Comparison of ENCODE assay signal across 10 cellular contexts in the genomic region with DNA sequence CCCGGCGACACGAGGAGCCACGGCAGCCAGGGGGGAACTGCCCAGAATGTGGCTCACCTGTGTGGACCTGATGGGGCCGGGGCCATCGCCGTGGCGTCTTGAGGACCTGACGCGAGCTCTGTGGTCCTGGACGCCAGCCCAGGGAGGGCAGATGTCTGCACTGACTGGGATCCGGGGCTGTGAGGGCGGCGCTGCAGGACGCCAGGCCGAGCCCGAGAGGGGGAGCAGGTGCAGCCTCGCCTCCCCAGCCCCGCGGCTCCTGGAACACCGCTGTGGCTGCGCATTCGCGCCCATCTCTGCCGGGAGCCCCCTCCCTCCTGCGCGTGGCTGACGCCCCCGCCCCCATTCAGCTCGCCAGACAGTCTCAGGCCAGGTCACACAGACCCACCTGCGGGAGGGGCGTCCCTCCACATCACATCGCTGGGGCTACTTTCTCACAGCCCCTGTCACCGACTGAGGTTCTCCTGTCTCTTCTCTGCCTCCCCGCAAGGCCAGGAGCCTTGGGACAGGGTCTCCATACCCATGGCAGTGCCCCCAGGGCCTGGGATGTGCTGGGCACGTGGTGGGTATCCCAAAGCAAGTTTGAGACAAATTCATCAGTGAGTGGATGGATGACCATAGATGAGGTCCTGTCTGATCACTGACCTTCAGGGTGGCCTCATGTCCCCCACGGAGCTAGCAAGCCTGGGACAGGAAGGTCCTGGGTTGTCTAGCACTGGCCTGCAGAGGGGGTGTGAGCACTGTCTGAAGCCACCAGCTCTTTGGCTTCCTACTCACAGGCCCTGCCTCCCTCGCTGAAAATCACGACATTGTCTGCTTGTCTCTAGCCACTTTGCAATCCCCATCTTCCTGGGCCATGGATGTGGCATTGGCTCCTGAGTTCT. TPM values are rescaled to one million over a fixed set of nuclear protein-coding genes. Genes with fewer than 3 reads are reported as not detected.
DNase-seq lines count a peak whose midpoint lies in the region; ATAC-seq and TF ChIP-seq lines count a peak whose summit lies in the region.
"Had no signal": no experiment of that assay in that cellular context is flagged by ENCODE, and none has a peak within 500 bp of the region (broad histone marks: within the 10 kb centered on the region; RNA-seq: fewer than 3 reads in every experiment).

No MANE protein-coding gene starts in this region.

- no peak overlapping the region for H3K4ac ChIP-seq in trophoblast cell (ENCODE audit: low read depth, low read length)

- no peak overlapping the region for H3K4me3 ChIP-seq in BE2C (ENCODE audit: low read depth, low read length)
- peak overlapping the region; percentile 17 for H3K4me3 ChIP-seq in HL-60 (replicated peaks; ENCODE audit: insufficient read depth, low read length)
- H3K4me3 ChIP-seq in adrenal gland: no peak overlapping the region
- H3K4me3 ChIP-seq in right lobe of liver: no peak overlapping the region
- H3K4me3 ChIP-seq in trophoblast cell (ENCODE audit: low read depth, low read length): no peak overlapping the region

- no peak overlapping the region for H2BK120ac ChIP-seq in trophoblast cell (ENCODE audit: insufficient read depth, low read length, poor library complexity)

- 32 to 69% (median 48%) methylated on average over 3 to 39 of the region's 39 CpGs for WGBS in adrenal gland, 4 donors
- 57% methylated on average over 3 of the region's 39 CpGs for WGBS in right lobe of liver (ENCODE audit: insufficient coverage, low coverage, low lambda C conversion rate, missing lambda C conversion rate)
- WGBS in trophoblast cell (ENCODE audit: extremely low coverage, insufficient coverage, insufficient read length): no CpG with 5 or more reads among the region's 39 CpGs

- peaks cover 15% of the 10 kb centered on the region for H3K27me3 Mint-ChIP-seq in T-helper 17 cell

- H3K79me2 ChIP-seq in trophoblast cell (ENCODE audit: control insufficient read depth, insufficient read depth, low read length, poor library complexity): no peaks in the 10 kb centered on the region

- H3K36me3 ChIP-seq in BE2C: no peaks in the 10 kb centered on the region
- H3K36me3 ChIP-seq in adrenal gland (replicated peaks in 1 of 2): no peaks in the 10 kb centered on the region
- no peaks in the 10 kb centered on the region for H3K36me3 ChIP-seq in right lobe of liver
- H3K36me3 ChIP-seq in trophoblast cell (ENCODE audit: control insufficient read depth in 1 of 2, insufficient read depth in 2 of 2, low read length in 2 of 2): no peaks in the 10 kb centered on the region

- no peak overlapping the region for H3K4me3 Mint-ChIP-seq in T-helper 17 cell

- intact Hi-C loops in adrenal gland (cut with DNase I): no loop called here
- intact Hi-C loops in right lobe of liver (cut with DNase I): no loop called here

- no peak overlapping the region for H3K18ac ChIP-seq in trophoblast cell (ENCODE audit: low read length)

- H3K9me3 ChIP-seq in BE2C (no peaks in the 10 kb centered on the region; the same call in 1 of the 2 replicates), adrenal gland (replicated peaks in 1 of 3) (no peaks in the 10 kb centered on the region), right lobe of liver (no peaks in the 10 kb centered on the region), T-helper 17 cell (ENCODE audit: control insufficient read depth, low read length, poor library complexity, severe bottlenecking) (no peaks in the 10 kb centered on the region), trophoblast cell (ENCODE audit: insufficient read depth, low read depth, low read length) (no peaks in the 10 kb centered on the region)

- no peaks in the 10 kb centered on the region for H3K4me1 ChIP-seq in BE2C
- H3K4me1 ChIP-seq in adrenal gland (replicated peaks in 1 of 2): no peaks in the 10 kb centered on the region
- no peaks in the 10 kb centered on the region for H3K4me1 ChIP-seq in right lobe of liver
- no peaks in the 10 kb centered on the region for H3K4me1 ChIP-seq in trophoblast cell (ENCODE audit: control insufficient read depth in 1 of 2, insufficient read depth in 2 of 2, low read length in 2 of 2)

- no peak overlapping the region for H3K23ac ChIP-seq in trophoblast cell (ENCODE audit: low read length)

- H2BK5ac ChIP-seq in trophoblast cell (ENCODE audit: low read depth, low read length, poor library complexity): no peak overlapping the region

- no peak for DNase-seq in BE2C
- peak in 1 of 2 experiments; percentile 43 for DNase-seq in HL-60 (ENCODE audit: low read depth in 1 of 2, low spot score in 1 of 2)
- peak in 2 of 7 donors; percentile 33 to 54 for DNase-seq in adrenal gland
- peak in 1 of 3 donors; percentile 48 for DNase-seq in right lobe of liver
- no peak for DNase-seq in T-helper 17 cell
- no peak for DNase-seq in stimulated activated CD4-positive, alpha-beta T cell treated with anti-CD3 and anti-CD28 coated beads, Interleukin-1b, Interleukin-23, amount 100 ng/mL, for 48 hours
- no peak for DNase-seq in trophoblast cell
- DNase-seq: activated T-cell treated with anti-CD3 and anti-CD28 coated beads, Interleukin-2, amount 50 U/mL, for 48 hours had no signal

- TF ChIP-seq CTCF in BE2C (IDR thresholded peaks at IDR 0.05; ENCODE audit: low read depth, low read length) (peak; percentile 42), HL-60 (IDR thresholded peaks at IDR 0.05; ENCODE audit: insufficient read depth, low read length) (no peak), adrenal gland (IDR thresholded peaks at IDR 0.05) (peak in 4 of 6 experiments; percentile 15 to 25 (median 19)), right lobe of liver (IDR thresholded peaks at IDR 0.05) (peak in 1 of 4 donors; percentile 5)

- H3K27me3 ChIP-seq in BE2C (peaks cover 22% of the 10 kb centered on the region), HL-60 (ENCODE audit: insufficient read depth, poor library complexity, severe bottlenecking) (no peaks in the 10 kb centered on the region), adrenal gland (peaks cover 3% of the 10 kb centered on the region), right lobe of liver (no peaks in the 10 kb centered on the region), trophoblast cell (ENCODE audit: insufficient read depth, low read length) (no peaks in the 10 kb centered on the region)

- no peaks in the 10 kb centered on the region for H3K79me1 ChIP-seq in trophoblast cell (ENCODE audit: low read length)

- ATAC-seq in right lobe of liver: peak in 3 of 4 donors; percentile 36 to 59 (median 52)
- no peak for ATAC-seq in T-helper 17 cell
- ATAC-seq in HG03039 (IDR thresholded peaks at IDR 0.05; ENCODE audit: unreplicated experiment): no peak

- H2AK5ac ChIP-seq in trophoblast cell (ENCODE audit: low read length): no peak overlapping the region

- peaks cover 2% of the 10 kb centered on the region for H3K36me3 Mint-ChIP-seq in T-helper 17 cell (ENCODE audit: low read depth)

- H3K4me1 Mint-ChIP-seq in T-helper 17 cell: peaks cover 2% of the 10 kb centered on the region

- no peak overlapping the region for H3K14ac ChIP-seq in trophoblast cell (ENCODE audit: low read length)

- peak overlapping the region; percentile 49 for H3K27ac ChIP-seq in HL-60 (replicated peaks)
- H3K27ac ChIP-seq in adrenal gland: no peak overlapping the region
- H3K27ac ChIP-seq in right lobe of liver: no peak overlapping the region
- H3K27ac ChIP-seq in trophoblast cell (ENCODE audit: low read depth, low read length): no peak overlapping the region

- H3K9ac ChIP-seq in trophoblast cell (ENCODE audit: low read length): no peak overlapping the region

- TF ChIP-seq POLR2A in adrenal gland (IDR thresholded peaks at IDR 0.05) (no peak), right lobe of liver (IDR thresholded peaks at IDR 0.05) (no peak)

- H4K8ac ChIP-seq in trophoblast cell (ENCODE audit: low read depth, low read length): no peak overlapping the region

- H2AFZ ChIP-seq in trophoblast cell (ENCODE audit: insufficient read depth, low read length, poor library complexity): no peak overlapping the region

- no peak overlapping the region for H4K91ac ChIP-seq in trophoblast cell (ENCODE audit: low read depth, low read length)

- H3K4me2 ChIP-seq in trophoblast cell (ENCODE audit: low read length): no peak overlapping the region

- no peak overlapping the region for H3K27ac Mint-ChIP-seq in T-helper 17 cell
- H3K27ac Mint-ChIP-seq: progenitor cell of endocrine pancreas had no signal

- H4K12ac ChIP-seq in trophoblast cell (ENCODE audit: low read depth, low read length): no peak overlapping the region

- H2BK12ac ChIP-seq in trophoblast cell (ENCODE audit: low read length): no peak overlapping the region

RNA-seq across cellular contexts. Expression of gene RASGEF1C, which starts 47.3 kb away (rescaled TPM):
- polyA plus RNA-seq in BE2C (2012; ENCODE audit: insufficient read depth, insufficient read length, low read depth): not detected
- total RNA-seq in adrenal gland: under 1 TPM in 3 of 8 donors, not detected in 5; 0.15 to 0.83 (median 0.21) TPM
- polyA plus RNA-seq in adrenal gland: under 1 TPM in 2 of 3 donors, not detected in 1; 0.67 to 0.80 TPM
- under 1 TPM in 1 of 6 experiments, not detected in 5; 0.64 TPM for total RNA-seq in right lobe of liver
- not detected for total RNA-seq in T-helper 17 cell
- 0.56 and 0.78 TPM in 2 replicates for polyA plus RNA-seq in trophoblast cell (2013)

Comparison
In these comparisons a context has a peak if more than half of its experiments do, and no peak if none do; other contexts are left out.
1. ATAC-seq: peak in right lobe of liver (3 of 4); none in T-helper 17 cell (single experiment) and HG03039 (single experiment).